Comparison of ENCODE assay signal across 1 cellular context in genomic region chr9:35629597-35629996, GRCh38.
TF ChIP-seq lines count a peak whose summit lies in the region.

No MANE protein-coding gene starts in this region.

TF ChIP-seq in HCT116, 20 proteins besides CTCF, POLR2A, EP300 and RAD21 (continued from another document):
- TF ChIP-seq REST (IDR thresholded peaks at IDR 0.05; ENCODE audit: low read depth) = no peak
- no peak for TF ChIP-seq EGR1 (IDR thresholded peaks at IDR 0.05; ENCODE audit: low read depth)
- no peak for TF ChIP-seq ZBTB33 (IDR thresholded peaks at IDR 0.05; ENCODE audit: extremely low read depth, insufficient replicate concordance, low read length)
- TF ChIP-seq FOSL1 (IDR thresholded peaks at IDR 0.05; ENCODE audit: low read depth) = no peak
- no peak for TF ChIP-seq MAX (IDR thresholded peaks at IDR 0.05)
- no peak for TF ChIP-seq EZH2phosphoT487 (IDR thresholded peaks at IDR 0.05; ENCODE audit: borderline replicate concordance)
- TF ChIP-seq TCF7L2 (IDR thresholded peaks at IDR 0.05; ENCODE audit: borderline replicate concordance, extremely low read depth, insufficient read depth, insufficient read length) = no peak
- TF ChIP-seq ATF3 (IDR thresholded peaks at IDR 0.05) = no peak
- TF ChIP-seq SRF (IDR thresholded peaks at IDR 0.05; ENCODE audit: low read depth) = no peak
- no peak for TF ChIP-seq POLR2AphosphoS5 (IDR thresholded peaks at IDR 0.05; ENCODE audit: low read depth, low read length)
